ENCODE assay signal across 20 cellular contexts in genomic region chr11:73757598-73757997, GRCh38. TPM values are rescaled to one million over a fixed set of nuclear protein-coding genes. Genes with fewer than 3 reads are reported as not detected.
DNase-seq lines count a peak whose midpoint lies in the region; ATAC-seq and TF ChIP-seq lines count a peak whose summit lies in the region.
"Had no signal": no experiment of that assay in that cellular context is flagged by ENCODE, and none has a peak within 500 bp of the region (broad histone marks: within the 10 kb centered on the region; RNA-seq: fewer than 3 reads in every experiment).

No MANE protein-coding gene starts in this region.

- in situ Hi-C loops in IMR-90 (cut with MboI; ENCODE audit: low sequenced_read_pairs), result no loop called here

- no peak overlapping the region for H2BK120ac ChIP-seq in IMR-90 (ENCODE audit: low read depth, low read length)

- no peak overlapping the region for H3K4me3 Mint-ChIP-seq in activated CD4-positive, alpha-beta T cell treated with anti-CD3 and anti-CD28 coated beads, Interleukin-2, amount 10 ng/mL, durations not matched to agents 7 days and 5 days

- no peaks in the 10 kb centered on the region for H3K9me3 Mint-ChIP-seq in activated CD4-positive, alpha-beta T cell treated with anti-CD3 and anti-CD28 coated beads, Interleukin-2, amount 10 ng/mL, durations not matched to agents 7 days and 5 days
- H3K9me3 Mint-ChIP-seq: activated naive CD4-positive, alpha-beta T cell treated with anti-CD3 and anti-CD28 coated beads, Interleukin-2, amount 50 U/mL, for 24 hours had no signal

- no TSS peak for BruUV-seq in IMR-90 (replicated peaks; lab: Mats Ljungman, UMichigan)

- no peak overlapping the region for H3K56ac ChIP-seq in IMR-90 (ENCODE audit: extremely low read depth, insufficient read depth, low read length)

- H3K27ac ChIP-seq in IMR-90 (ENCODE audit: insufficient read depth, low read length) (no peak overlapping the region), RWPE2 (ENCODE audit: poor library complexity, severe bottlenecking) (peak overlapping the region; percentile 79), epithelial cell of prostate (peak overlapping the region; percentile 86), neutrophil (peak overlapping the region; percentile 18), heart left ventricle (no peak overlapping the region), upper lobe of right lung (no peak overlapping the region)
- H3K27ac ChIP-seq: C4-2B, cardiac muscle cell, gastrocnemius medialis, sigmoid colon, thyroid gland had no signal

- TF ChIP-seq CTCF in IMR-90 (conservative IDR thresholded peaks at IDR 0.05; ENCODE audit: low read depth, low read length), result no peak
- no peak for TF ChIP-seq CTCF in RWPE2 (IDR thresholded peaks at IDR 0.05; ENCODE audit: poor library complexity, severe bottlenecking)
- no peak for TF ChIP-seq CTCF in neutrophil (IDR thresholded peaks at IDR 0.05)
- TF ChIP-seq CTCF in heart left ventricle (IDR thresholded peaks at IDR 0.05), result no peak
- no peak for TF ChIP-seq CTCF in upper lobe of right lung (IDR thresholded peaks at IDR 0.05)

- dilution Hi-C loops in IMR-90 (cut with HindIII; ENCODE audit: low sequenced_read_pairs, unreplicated experiment), result no loop called here

- no peak for TF ChIP-seq RAD21 in IMR-90 (IDR thresholded peaks at IDR 0.05; ENCODE audit: low read length)

- H2BK15ac ChIP-seq in IMR-90 (ENCODE audit: low read depth, low read length), result no peak overlapping the region

- no peaks in the 10 kb centered on the region for H3K4me1 ChIP-seq in IMR-90 (ENCODE audit: control insufficient read depth, insufficient read depth, low read length)
- peaks cover 21% of the 10 kb centered on the region for H3K4me1 ChIP-seq in RWPE2 (ENCODE audit: insufficient read depth, poor library complexity, severe bottlenecking)
- peaks cover 38 to 46% of the 10 kb centered on the region in 2 experiments for H3K4me1 ChIP-seq in neutrophil (ENCODE audit: control insufficient read depth in 1 of 2, insufficient read depth in 1 of 2, low read depth in 1 of 2, low read length in 1 of 2)
- H3K4me1 ChIP-seq in heart left ventricle, result peaks cover 2 to 35% (median 22%) of the 10 kb centered on the region in 12 donors
- peaks cover 23% of the 10 kb centered on the region for H3K4me1 ChIP-seq in upper lobe of right lung

- intact Hi-C loops in IMR-90 (cut with micrococcal nuclease) (no loop called here), heart left ventricle (cut with DNase I) (no loop called here), upper lobe of right lung (cut with DNase I) (no loop called here)

- ATAC-seq in IMR-90 (ENCODE audit: low read depth), result no peak
- ATAC-seq in RWPE2 (ENCODE audit: low read depth), result peak; percentile 26; the same call in 2 of the 3 replicates
- ATAC-seq in heart left ventricle, result no peak
- no peak for ATAC-seq in upper lobe of right lung
- ATAC-seq in HG03378 (IDR thresholded peaks at IDR 0.05; ENCODE audit: unreplicated experiment), result no peak
- ATAC-seq: gastrocnemius medialis had no signal

- no CpG with 5 or more reads among the region's 5 CpGs for WGBS in IMR-90 (ENCODE audit: extremely low coverage in 2 of 2, insufficient read length in 1 of 2), 2 experiments
- 87 to 93% (median 91%) methylated on average over 5 of the region's 5 CpGs for WGBS in heart left ventricle, 4 donors

- H3K14ac ChIP-seq in IMR-90 (replicated peaks; ENCODE audit: low read depth, low read length), result 0 out of 2 replicates have a peak overlapping the region, but pooled peaks have one; percentile 3

- H2AK5ac ChIP-seq in IMR-90 (ENCODE audit: low read depth, low read length), result no peak overlapping the region

- H3K27me3 ChIP-seq in IMR-90 (ENCODE audit: control insufficient read depth, insufficient read depth, low read length), result no peaks in the 10 kb centered on the region
- H3K27me3 ChIP-seq in RWPE2 (ENCODE audit: insufficient read depth, poor library complexity, severe bottlenecking), result no peaks in the 10 kb centered on the region
- H3K27me3 ChIP-seq in neutrophil, result no peaks in the 10 kb centered on the region
- no peaks in the 10 kb centered on the region for H3K27me3 ChIP-seq in heart left ventricle
- H3K27me3 ChIP-seq in upper lobe of right lung, result no peaks in the 10 kb centered on the region
- H3K27me3 ChIP-seq: cardiac muscle cell, gastrocnemius medialis, sigmoid colon, thyroid gland had no signal

- no peaks in the 10 kb centered on the region for H3K27me3 Mint-ChIP-seq in activated CD4-positive, alpha-beta T cell treated with anti-CD3 and anti-CD28 coated beads, Interleukin-2, amount 10 ng/mL, durations not matched to agents 7 days and 5 days
- H3K27me3 Mint-ChIP-seq: activated naive CD4-positive, alpha-beta T cell treated with anti-CD3 and anti-CD28 coated beads, Interleukin-2, amount 50 U/mL, for 24 hours had no signal

- DNase-seq in IMR-90, result no peak
- DNase-seq in RWPE2 (ENCODE audit: low spot score), result no peak
- peak; percentile 24 for DNase-seq in epithelial cell of prostate (ENCODE audit: low read depth, low spot score)
- no peak for DNase-seq in activated CD4-positive, alpha-beta T cell treated with anti-CD3 and anti-CD28 coated beads, Interleukin-2, amount 10 ng/mL, durations not matched to agents 7 days and 5 days
- DNase-seq in heart left ventricle, result no peak
- DNase-seq in upper lobe of right lung, result no peak
- DNase-seq: activated CD4-positive, alpha-beta T cell treated with anti-CD3 and anti-CD28 coated beads for 4 hours; effector CD8-positive, alpha-beta T cell; gastrocnemius medialis; NCI-H82; Right ventricle myocardium superior; sigmoid colon; stimulated activated CD4-positive, alpha-beta T cell treated with anti-CD3 and anti-CD28 coated beads, Interleukin-4, amount 100 ng/mL, for 4 hours; T-helper 9 cell; thyroid gland had no signal

- H3K4me1 Mint-ChIP-seq in activated CD4-positive, alpha-beta T cell treated with anti-CD3 and anti-CD28 coated beads, Interleukin-2, amount 10 ng/mL, durations not matched to agents 7 days and 5 days, result peaks cover 34% of the 10 kb centered on the region

- H2BK5ac ChIP-seq in IMR-90 (ENCODE audit: low read depth, low read length, poor library complexity, severe bottlenecking), result no peak overlapping the region

- no peak overlapping the region for H3K23ac ChIP-seq in IMR-90 (ENCODE audit: low read depth, low read length)

- H4K5ac ChIP-seq in IMR-90 (ENCODE audit: low read depth, low read length), result no peak overlapping the region

- no peak overlapping the region for H2AK9ac ChIP-seq in IMR-90 (replicated peaks; ENCODE audit: low read depth, low read length, poor library complexity)

- no peak overlapping the region for H4K8ac ChIP-seq in IMR-90 (ENCODE audit: low read depth in 2 of 2, low read length in 2 of 2)

- no peak overlapping the region for H3K9ac ChIP-seq in IMR-90 (ENCODE audit: low read depth, low read length)

- no peak overlapping the region for H2AFZ ChIP-seq in IMR-90 (replicated peaks; ENCODE audit: low read length, poor library complexity)

- H4K20me1 ChIP-seq in IMR-90 (ENCODE audit: insufficient read depth, low read length), result peaks cover 67% of the 10 kb centered on the region

- H3K4me3 ChIP-seq in IMR-90 (ENCODE audit: insufficient read depth, low read depth, low read length) (no peak overlapping the region), RWPE2 (ENCODE audit: severe bottlenecking) (no peak overlapping the region), neutrophil (ENCODE audit: low read depth in 1 of 2, low read length in 1 of 2) (no peak overlapping the region), heart left ventricle (no peak overlapping the region), upper lobe of right lung (no peak overlapping the region)
- H3K4me3 ChIP-seq: gastrocnemius medialis, sigmoid colon, thyroid gland had no signal

- no peak overlapping the region for H3K4ac ChIP-seq in IMR-90 (ENCODE audit: low read depth, low read length)

- peaks cover 0 to 52% of the 10 kb centered on the region in 2 experiments; a peak in 2 of 4 replicates for H3K79me1 ChIP-seq in IMR-90 (ENCODE audit: low read depth in 1 of 2, low read length in 2 of 2)

- POLR2A ChIA-PET in IMR-90 (lab: Charles Lee; ENCODE audit: unreplicated experiment), result no interaction called here
- POLR2A ChIA-PET in activated CD4-positive, alpha-beta T cell treated with anti-CD3 and anti-CD28 coated beads, Interleukin-2, amount 10 ng/mL, durations not matched to agents 7 days and 5 days (lab: Charles Lee), result no interaction called here

- TF ChIP-seq POLR2A in IMR-90 (IDR thresholded peaks at IDR 0.05; ENCODE audit: low read depth, low read length), result no peak
- TF ChIP-seq POLR2A in heart left ventricle (IDR thresholded peaks at IDR 0.05), result no peak

- H3K27ac Mint-ChIP-seq in activated CD4-positive, alpha-beta T cell treated with anti-CD3 and anti-CD28 coated beads, Interleukin-2, amount 10 ng/mL, durations not matched to agents 7 days and 5 days, result no peak overlapping the region

- CTCF ChIA-PET in IMR-90 (lab: Yijun Ruan, JAX), result no interaction called here
- CTCF ChIA-PET in activated CD4-positive, alpha-beta T cell treated with anti-CD3 and anti-CD28 coated beads, Interleukin-2, amount 10 ng/mL, durations not matched to agents 7 days and 5 days (lab: Charles Lee), result no interaction called here

- no peak overlapping the region for H3K18ac ChIP-seq in IMR-90 (ENCODE audit: low read depth, low read length)

- H4K91ac ChIP-seq in IMR-90 (ENCODE audit: insufficient read depth, low read depth, low read length), result no peak overlapping the region

- no peak overlapping the region for H2BK20ac ChIP-seq in IMR-90 (ENCODE audit: low read depth, low read length)

- H3K4me2 ChIP-seq in IMR-90 (ENCODE audit: low read depth, low read length), result peak overlapping the region; percentile 22; the same call in 1 of the 2 replicates

- H3K36me3 ChIP-seq in IMR-90 (ENCODE audit: control insufficient read depth, insufficient read depth, low read length) (peaks cover 4% of the 10 kb centered on the region), RWPE2 (ENCODE audit: low read depth) (no peaks in the 10 kb centered on the region), neutrophil (no peaks in the 10 kb centered on the region), heart left ventricle (peaks cover 0 to 4% (median 0%) of the 10 kb centered on the region in 9 donors), upper lobe of right lung (peaks cover 3% of the 10 kb centered on the region)
- H3K36me3 ChIP-seq: cardiac muscle cell, gastrocnemius medialis, sigmoid colon, thyroid gland had no signal

- peaks cover 13% of the 10 kb centered on the region for H3K9me1 ChIP-seq in IMR-90 (ENCODE audit: insufficient read depth, low read length)

- H3K9me3 ChIP-seq in IMR-90 (ENCODE audit: control insufficient read depth, insufficient read depth, low read length) (no peaks in the 10 kb centered on the region), RWPE2 (ENCODE audit: severe bottlenecking) (no peaks in the 10 kb centered on the region), neutrophil (no peaks in the 10 kb centered on the region), heart left ventricle (no peaks in the 10 kb centered on the region), upper lobe of right lung (no peaks in the 10 kb centered on the region)
- H3K9me3 ChIP-seq: gastrocnemius medialis, sigmoid colon, thyroid gland had no signal

- peaks cover 25% of the 10 kb centered on the region for H3K36me3 Mint-ChIP-seq in activated CD4-positive, alpha-beta T cell treated with anti-CD3 and anti-CD28 coated beads, Interleukin-2, amount 10 ng/mL, durations not matched to agents 7 days and 5 days (ENCODE audit: low read depth)

RNA-seq across cellular contexts. Expression of gene RAB6A, which starts 3.3 kb away (rescaled TPM):
- total RNA-seq in IMR-90 (2012; rRNA removed) (81.0 and 120 TPM in 2 replicates), heart left ventricle (100 to 1,000 TPM in 7 of 9 donors, 10 to 100 TPM in 2; 92.2 to 143 (median 123) TPM), upper lobe of right lung (137 TPM)
- polyA plus RNA-seq in IMR-90 (2012; rRNA removed) (57.9 and 65.5 TPM in 2 replicates), heart left ventricle (100 to 1,000 TPM in 1 of 2 donors, 10 to 100 TPM in 1; 41.7 to 110 TPM)
- 71.4 and 74.7 TPM in 2 replicates for polyA plus RNA-seq in IMR-90 (2012; cell fraction: cytosol; rRNA removed)
- 35.9 and 46.7 TPM in 2 replicates for polyA plus RNA-seq in IMR-90 (2012; cell fraction: nucleus; rRNA removed; ENCODE audit: low replicate concordance)
- 10 to 100 TPM; 82.1 to 83.8 TPM for total RNA-seq in activated CD4-positive, alpha-beta T cell treated with anti-CD3 and anti-CD28 coated beads, Interleukin-2, amount 10 ng/mL, durations not matched to agents 7 days and 5 days

RNA-seq across cellular contexts. Expression of gene MRPL48, which starts 30.1 kb away (rescaled TPM):
- total RNA-seq in IMR-90 (2012; rRNA removed) (24.0 and 30.3 TPM in 2 replicates), heart left ventricle (10 to 100 TPM; 21.0 to 43.5 (median 39.4) TPM), upper lobe of right lung (21.4 TPM)
- polyA plus RNA-seq in IMR-90 (2012; rRNA removed) (29.4 and 30.6 TPM in 2 replicates), heart left ventricle (10 to 100 TPM; 33.3 to 47.7 TPM)
- 7.8 and 19.4 TPM in 2 replicates for polyA plus RNA-seq in IMR-90 (2012; cell fraction: cytosol; rRNA removed)
- polyA plus RNA-seq in IMR-90 (2012; cell fraction: nucleus; rRNA removed; ENCODE audit: low replicate concordance), result 2.7 and 12.3 TPM in 2 replicates
- total RNA-seq in activated CD4-positive, alpha-beta T cell treated with anti-CD3 and anti-CD28 coated beads, Interleukin-2, amount 10 ng/mL, durations not matched to agents 7 days and 5 days, result 10 to 100 TPM; 50.5 to 50.9 TPM

Comparison
In these comparisons a context has a peak if more than half of its experiments do, and no peak if none do; other contexts are left out.
1. H3K27ac ChIP-seq: peak in RWPE2 (single experiment), epithelial cell of prostate (single experiment) and neutrophil (single experiment); none in IMR-90 (single experiment), heart left ventricle (0 of 12) and upper lobe of right lung (single experiment).